21 cellular contexts compared by ENCODE assay signal in the genomic region with DNA sequence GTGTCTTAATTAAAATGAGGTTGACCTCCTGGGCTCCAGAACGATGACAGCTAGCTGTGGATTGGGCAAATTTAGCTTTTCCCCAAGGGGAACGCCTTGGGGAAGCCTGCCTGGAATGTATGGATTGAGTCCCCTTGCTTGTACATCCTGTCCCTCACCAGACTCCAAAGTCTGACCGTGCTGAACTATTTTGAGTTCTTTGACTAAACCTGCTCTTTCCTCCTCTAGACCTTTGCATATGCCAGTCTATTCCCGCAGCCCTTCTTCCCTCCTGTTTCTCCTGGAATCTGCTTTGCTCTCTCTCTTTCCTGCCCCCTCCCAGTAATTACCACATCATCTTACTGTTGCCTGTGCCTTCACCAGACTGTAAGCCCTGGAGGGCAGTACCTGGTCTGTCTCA. TPM values are rescaled to one million over a fixed set of nuclear protein-coding genes. Genes with fewer than 3 reads are reported as not detected.
A peak's percentile ranks its signal among the peaks of the same experiment; 100 is the strongest.
DNase-seq lines count a peak whose midpoint lies in the region; ATAC-seq, FAIRE-seq and TF ChIP-seq lines count a peak whose summit lies in the region.
"Had no signal": no experiment of that assay in that cellular context is flagged by ENCODE, and none has a peak within 500 bp of the region (broad histone marks: within the 10 kb centered on the region; RNA-seq: fewer than 3 reads in every experiment).

No MANE protein-coding gene starts in this region.

- in situ Hi-C loops in HepG2 (cut with HindIII; ENCODE audit: extremely low pct_ligation_motif_present, low pct_unique_long_range_greater_than_20kb) = no loop called here

- peak; percentile 45 for ATAC-seq in HepG2
- ATAC-seq in right lobe of liver = no peak
- no peak for ATAC-seq in activated T-helper 17 cell treated with anti-CD3 and anti-CD28 coated beads, Interleukin-2, amount 50 U/mL, for 72 hours (replicated peaks)
- no peak for ATAC-seq in sciatic nerve

- 26% methylated on average over 4 of the region's 4 CpGs for WGBS in HepG2 (ENCODE audit: low lambda C conversion rate)
- WGBS in right lobe of liver (ENCODE audit: insufficient coverage, low coverage, low lambda C conversion rate, missing lambda C conversion rate) = 50% methylated on average over 1 of the region's 4 CpGs
- 81 to 84% methylated on average over 4 of the region's 4 CpGs for WGBS in mesodermal cell (ENCODE audit: insufficient coverage in 2 of 2), 2 experiments

- no peak overlapping the region for H3K9ac ChIP-seq in HepG2 (ENCODE audit: insufficient read depth, low read depth, low read length)
- H3K9ac ChIP-seq: KMS-11 had no signal

- H3K9me3 Mint-ChIP-seq in activated T-helper 17 cell treated with anti-CD3 and anti-CD28 coated beads, Interleukin-2, amount 50 U/mL, for 72 hours = no peaks in the 10 kb centered on the region
- H3K9me3 Mint-ChIP-seq in type B pancreatic cell = no peaks in the 10 kb centered on the region

- no peaks in the 10 kb centered on the region for H3K27me3 Mint-ChIP-seq in activated T-helper 17 cell treated with anti-CD3 and anti-CD28 coated beads, Interleukin-2, amount 50 U/mL, for 72 hours
- no peaks in the 10 kb centered on the region for H3K27me3 Mint-ChIP-seq in type B pancreatic cell

- intact Hi-C loops in HepG2 (cut with micrococcal nuclease; ENCODE audit: unreplicated experiment) = no loop called here
- intact Hi-C loops in right lobe of liver (cut with DNase I) = no loop called here
- intact Hi-C loops in sciatic nerve (cut with DNase I) = no loop called here

- FAIRE-seq in HepG2 (lab: Jason Lieb, UNC) = no peak
- FAIRE-seq in GM12892 (lab: Jason Lieb, UNC) = no peak
- FAIRE-seq: D721Med had no signal

- H3K27me3 ChIP-seq in HepG2 (ENCODE audit: control insufficient read depth in 1 of 2, insufficient read depth in 2 of 2, low read length in 2 of 2) (no peaks in the 10 kb centered on the region), right lobe of liver (no peaks in the 10 kb centered on the region)
- H3K27me3 ChIP-seq: esophagus muscularis mucosa, sigmoid colon, testis had no signal

- H3K9me3 ChIP-seq in HepG2 (ENCODE audit: low read length) (no peaks in the 10 kb centered on the region), right lobe of liver (no peaks in the 10 kb centered on the region), mesodermal cell (ENCODE audit: control insufficient read depth, low read length) (no peaks in the 10 kb centered on the region)
- H3K9me3 ChIP-seq: esophagus muscularis mucosa, sigmoid colon, testis had no signal

- H3K36me3 Mint-ChIP-seq in activated T-helper 17 cell treated with anti-CD3 and anti-CD28 coated beads, Interleukin-2, amount 50 U/mL, for 72 hours (ENCODE audit: low read depth) = peaks cover 22% of the 10 kb centered on the region
- peaks cover 4% of the 10 kb centered on the region for H3K36me3 Mint-ChIP-seq in type B pancreatic cell

- no peak overlapping the region for H3K4me3 ChIP-seq in HepG2 (replicated peaks in 1 of 3; ENCODE audit: insufficient read depth in 1 of 3, low read depth in 2 of 3, low read length in 3 of 3)
- H3K4me3 ChIP-seq in right lobe of liver = no peak overlapping the region
- no peak overlapping the region for H3K4me3 ChIP-seq in mesodermal cell (ENCODE audit: extremely low read depth, insufficient read depth, low read length, poor library complexity, severe bottlenecking)
- H3K4me3 ChIP-seq: esophagus muscularis mucosa, sigmoid colon, testis had no signal

- H4K20me1 ChIP-seq in HepG2 (ENCODE audit: insufficient read depth, low read length) = no peaks in the 10 kb centered on the region

- BruUV-seq in HepG2 (replicated peaks; lab: Mats Ljungman, UMichigan) = no TSS peak

- TF ChIP-seq POLR2A in HepG2 (IDR thresholded peaks at IDR 0.05; ENCODE audit: insufficient read depth in 1 of 2, low read depth in 2 of 2, low read length in 2 of 2) (no peak), right lobe of liver (IDR thresholded peaks at IDR 0.05) (no peak), GM12892 (IDR thresholded peaks at IDR 0.05; ENCODE audit: low read depth, low read length) (no peak)

- H3K36me3 ChIP-seq in HepG2 (replicated peaks in 1 of 2; ENCODE audit: control insufficient read depth in 1 of 2, insufficient read depth in 2 of 2, low read length in 2 of 2) (no peaks in the 10 kb centered on the region), right lobe of liver (no peaks in the 10 kb centered on the region), mesodermal cell (ENCODE audit: control insufficient read depth, insufficient read depth, low read length) (peaks cover 20% of the 10 kb centered on the region)
- H3K36me3 ChIP-seq: esophagus muscularis mucosa, sigmoid colon had no signal

- peak overlapping the region; percentile 83 for H3K4me3 Mint-ChIP-seq in activated T-helper 17 cell treated with anti-CD3 and anti-CD28 coated beads, Interleukin-2, amount 50 U/mL, for 72 hours
- peak overlapping the region; percentile 21 for H3K4me3 Mint-ChIP-seq in type B pancreatic cell

- H2AFZ ChIP-seq in HepG2 (ENCODE audit: low read length) = no peak overlapping the region

- H3K27ac ChIP-seq in HepG2 (ENCODE audit: extremely low read length, insufficient read depth, low read length) = peak overlapping the region; percentile 15
- no peak overlapping the region for H3K27ac ChIP-seq in right lobe of liver
- H3K27ac ChIP-seq in mesodermal cell (ENCODE audit: low read depth, low read length, severe bottlenecking) = peak overlapping the region; percentile 41
- H3K27ac ChIP-seq: esophagus muscularis mucosa, KMS-11, RWPE1, testis had no signal

- TF ChIP-seq RAD21 in HepG2 (CRISPR knock-in tag; IDR thresholded peaks at IDR 0.05) = no peak

- POLR2A ChIA-PET in HepG2 (lab: Yijun Ruan, JAX) = no interaction called here

- DNase-seq in HepG2 (ENCODE audit: low spot score) (no peak), right lobe of liver (no peak), type B pancreatic cell (ENCODE audit: extremely low spot score, unreplicated experiment) (no peak), sciatic nerve (ENCODE audit: low spot score) (no peak), nucleus accumbens (lab: John Stamatoyannopoulos, UW) (no peak), GM12892 (ENCODE audit: insufficient read length) (no peak)
- DNase-seq: activated CD4-positive, alpha-beta T cell treated with anti-CD3 and anti-CD28 coated beads for 4 hours; GF-D8; glutamatergic neuron; NCI-H1105 treated with DMSO at 0.1 percent for 48 hours; NCI-H226; occipital lobe; sigmoid colon; stimulated activated CD4-positive, alpha-beta T cell treated with anti-CD3 and anti-CD28 coated beads, Interleukin-2, amount 100 ng/mL, for 24 hours; testis had no signal

- peaks cover 31% of the 10 kb centered on the region for H3K4me1 ChIP-seq in HepG2 (ENCODE audit: insufficient read depth, low read length)
- no peaks in the 10 kb centered on the region for H3K4me1 ChIP-seq in right lobe of liver
- peaks cover 14% of the 10 kb centered on the region for H3K4me1 ChIP-seq in mesodermal cell (ENCODE audit: control insufficient read depth, insufficient read depth, low read length, poor library complexity, severe bottlenecking)

- no peak for TF ChIP-seq EP300 in HepG2 (IDR thresholded peaks at IDR 0.05; ENCODE audit: low read depth in 2 of 2, low read length in 2 of 2)
- no peak for TF ChIP-seq EP300 in HepG2 (CRISPR knock-in tag; IDR thresholded peaks at IDR 0.05; ENCODE audit: borderline replicate concordance)

- CTCF ChIA-PET in HepG2 (lab: Yijun Ruan, JAX; ENCODE audit: low intra/inter-chr PET ratio, low total read pairs) = no interaction called here

- H3K4me1 Mint-ChIP-seq in activated T-helper 17 cell treated with anti-CD3 and anti-CD28 coated beads, Interleukin-2, amount 50 U/mL, for 72 hours = peaks cover 28% of the 10 kb centered on the region
- peaks cover 18% of the 10 kb centered on the region for H3K4me1 Mint-ChIP-seq in type B pancreatic cell (ENCODE audit: unreplicated experiment)

- H3K4me2 ChIP-seq in HepG2 (ENCODE audit: low read depth, low read length) = no peak overlapping the region
- H3K4me2 ChIP-seq: KMS-11 had no signal

- H3K27ac Mint-ChIP-seq in activated T-helper 17 cell treated with anti-CD3 and anti-CD28 coated beads, Interleukin-2, amount 50 U/mL, for 72 hours = peak overlapping the region; percentile 94
- H3K27ac Mint-ChIP-seq in type B pancreatic cell = peak overlapping the region; percentile 30

- TF ChIP-seq CTCF in HepG2 (CRISPR knock-in tag; IDR thresholded peaks at IDR 0.05) (no peak), right lobe of liver (IDR thresholded peaks at IDR 0.05) (no peak), type B pancreatic cell (conservative IDR thresholded peaks at IDR 0.05) (no peak)

- no peaks in the 10 kb centered on the region for H3K79me2 ChIP-seq in HepG2 (ENCODE audit: insufficient read depth, low read length)

RNA-seq across cellular contexts. Expression of a gene that starts 11.5 kb away (rescaled TPM):
- total RNA-seq in HepG2 (2016; rRNA removed; fragmentation: Illumina TruSeq; extraction: Trizol) = 25.3 and 26.1 TPM in 2 replicates
- total RNA-seq in HepG2 (2016; cell fraction: cytosol; rRNA removed; fragmentation: Illumina TruSeq; extraction: Trizol; ENCODE audit: low read depth) = 11.2 and 11.4 TPM in 2 replicates
- total RNA-seq in HepG2 (2016; cell fraction: insoluble cytoplasmic fraction; rRNA removed; fragmentation: Illumina TruSeq; extraction: Trizol) = 20.6 and 26.1 TPM in 2 replicates
- 25.8 and 29.0 TPM in 2 replicates for total RNA-seq in HepG2 (2016; cell fraction: membrane; rRNA removed; fragmentation: Illumina TruSeq; extraction: Trizol)
- total RNA-seq in HepG2 (2016; cell fraction: nucleus; rRNA removed; fragmentation: Illumina TruSeq; extraction: Trizol) = 18.4 and 20.7 TPM in 2 replicates
- 17.0 and 17.5 TPM in 2 replicates for polyA plus RNA-seq in HepG2 (2011; rRNA removed)
- polyA plus RNA-seq in HepG2 (2011; cell fraction: cytosol; rRNA removed) = 8.3 and 13.5 TPM in 2 replicates
- polyA plus RNA-seq in HepG2 (2011; cell fraction: nucleus; rRNA removed) = 50.3 and 60.7 TPM in 2 replicates
- polyA plus RNA-seq in HepG2 (2012) = 13.5 and 15.6 TPM in 2 replicates
- 6.0 and 6.9 TPM in 2 replicates for polyA plus RNA-seq in HepG2 (2016; cell fraction: cytosol; fragmentation: Illumina TruSeq; extraction: Trizol; ENCODE audit: low read depth)
- 23.7 and 31.0 TPM in 2 replicates for polyA plus RNA-seq in HepG2 (2016; cell fraction: insoluble cytoplasmic fraction; fragmentation: Illumina TruSeq; extraction: Trizol; ENCODE audit: low read depth)
- 17.2 and 18.2 TPM in 2 replicates for polyA plus RNA-seq in HepG2 (2016; cell fraction: membrane; fragmentation: Illumina TruSeq; extraction: Trizol; ENCODE audit: low read depth)
- polyA plus RNA-seq in HepG2 (2016; cell fraction: nucleus; fragmentation: Illumina TruSeq; extraction: Trizol; ENCODE audit: insufficient read depth, low read depth) = 36.9 and 37.0 TPM in 2 replicates
- polyA minus RNA-seq in HepG2 (2011; rRNA and poly(A)+ RNA removed; ENCODE audit: low replicate concordance) = 53.2 and 72.8 TPM in 2 replicates
- polyA minus RNA-seq in HepG2 (2011; cell fraction: cytosol; rRNA and poly(A)+ RNA removed) = 18.0 and 20.7 TPM in 2 replicates
- polyA minus RNA-seq in HepG2 (2011; cell fraction: nucleus; rRNA and poly(A)+ RNA removed) = 21.1 and 21.9 TPM in 2 replicates
- 10 to 100 TPM in 2 of 6 experiments, 1 to 10 TPM in 4; 4.8 to 22.8 (median 9.8) TPM for total RNA-seq in right lobe of liver
- total RNA-seq in activated T-helper 17 cell treated with anti-CD3 and anti-CD28 coated beads, Interleukin-2, amount 50 U/mL, for 72 hours = 10 to 100 TPM; 64.2 to 76.4 TPM
- 52.8 TPM for polyA plus RNA-seq in mesodermal cell (2013, experiment 1 of 2)
- 50.4 TPM for polyA plus RNA-seq in mesodermal cell (2013, experiment 2 of 2)
- total RNA-seq in type B pancreatic cell (ENCODE audit: low replicate concordance) = 36.9 and 51.7 TPM in 2 replicates
- total RNA-seq in sciatic nerve = 22.9 TPM
- polyA plus RNA-seq in GM12892 (2012; ENCODE audit: missing spikeins) = 76.6 TPM

RNA-seq across cellular contexts. Expression of a gene that starts 34.0 kb away (rescaled TPM):
- 5.9 and 9.2 TPM in 2 replicates for total RNA-seq in HepG2 (2016; rRNA removed; fragmentation: Illumina TruSeq; extraction: Trizol)
- total RNA-seq in HepG2 (2016; cell fraction: cytosol; rRNA removed; fragmentation: Illumina TruSeq; extraction: Trizol; ENCODE audit: low read depth) = 9.9 and 13.0 TPM in 2 replicates
- total RNA-seq in HepG2 (2016; cell fraction: insoluble cytoplasmic fraction; rRNA removed; fragmentation: Illumina TruSeq; extraction: Trizol) = 5.9 and 8.5 TPM in 2 replicates
- 20.1 and 22.8 TPM in 2 replicates for total RNA-seq in HepG2 (2016; cell fraction: membrane; rRNA removed; fragmentation: Illumina TruSeq; extraction: Trizol)
- total RNA-seq in HepG2 (2016; cell fraction: nucleus; rRNA removed; fragmentation: Illumina TruSeq; extraction: Trizol) = 5.2 and 6.1 TPM in 2 replicates
- polyA plus RNA-seq in HepG2 (2011; rRNA removed) = 17.2 and 22.9 TPM in 2 replicates
- polyA plus RNA-seq in HepG2 (2011; cell fraction: cytosol; rRNA removed) = 16.7 and 25.1 TPM in 2 replicates
- 15.9 and 16.3 TPM in 2 replicates for polyA plus RNA-seq in HepG2 (2011; cell fraction: nucleus; rRNA removed)
- 7.9 and 10.4 TPM in 2 replicates for polyA plus RNA-seq in HepG2 (2012)
- 25.7 and 30.9 TPM in 2 replicates for polyA plus RNA-seq in HepG2 (2016; cell fraction: cytosol; fragmentation: Illumina TruSeq; extraction: Trizol; ENCODE audit: low read depth)
- polyA plus RNA-seq in HepG2 (2016; cell fraction: insoluble cytoplasmic fraction; fragmentation: Illumina TruSeq; extraction: Trizol; ENCODE audit: low read depth) = 11.8 and 15.4 TPM in 2 replicates
- 37.8 and 38.4 TPM in 2 replicates for polyA plus RNA-seq in HepG2 (2016; cell fraction: membrane; fragmentation: Illumina TruSeq; extraction: Trizol; ENCODE audit: low read depth)
- polyA plus RNA-seq in HepG2 (2016; cell fraction: nucleus; fragmentation: Illumina TruSeq; extraction: Trizol; ENCODE audit: insufficient read depth, low read depth) = 15.0 and 18.5 TPM in 2 replicates
- 35.3 and 72.8 TPM in 2 replicates for polyA minus RNA-seq in HepG2 (2011; rRNA and poly(A)+ RNA removed; ENCODE audit: low replicate concordance)
- 23.0 and 25.6 TPM in 2 replicates for polyA minus RNA-seq in HepG2 (2011; cell fraction: cytosol; rRNA and poly(A)+ RNA removed)
- polyA minus RNA-seq in HepG2 (2011; cell fraction: nucleus; rRNA and poly(A)+ RNA removed) = 5.9 and 7.3 TPM in 2 replicates
- 10 to 100 TPM in 2 of 6 experiments, 1 to 10 TPM in 4; 6.9 to 14.4 (median 9.0) TPM for total RNA-seq in right lobe of liver
- 10 to 100 TPM; 24.0 to 31.3 TPM for total RNA-seq in activated T-helper 17 cell treated with anti-CD3 and anti-CD28 coated beads, Interleukin-2, amount 50 U/mL, for 72 hours
- polyA plus RNA-seq in mesodermal cell (2013, experiment 1 of 2) = 29.6 TPM
- polyA plus RNA-seq in mesodermal cell (2013, experiment 2 of 2) = 21.0 TPM
- 10.5 and 12.9 TPM in 2 replicates for total RNA-seq in type B pancreatic cell (ENCODE audit: low replicate concordance)
- 14.0 TPM for total RNA-seq in sciatic nerve
- 9.5 TPM for polyA plus RNA-seq in GM12892 (2012; ENCODE audit: missing spikeins)

Comparison
In these comparisons a context has a peak if more than half of its experiments do, and no peak if none do; other contexts are left out.
1. H3K27ac ChIP-seq: peak in HepG2 (single experiment) and mesodermal cell (single experiment); none in right lobe of liver (0 of 3).